8 cellular contexts compared by ENCODE assay signal in genomic region chr3:107752202-107752990, GRCh38.
DNase-seq lines count a peak whose midpoint lies in the region; ATAC-seq and TF ChIP-seq lines count a peak whose summit lies in the region.

No MANE protein-coding gene starts in this region.

- H2AFZ ChIP-seq in HCT116 (ENCODE audit: low read depth, low read length, poor library complexity, severe bottlenecking) = no peak overlapping the region

- H3K27me3 ChIP-seq in HCT116 (ENCODE audit: insufficient read depth, low read length) = no peaks in the 10 kb centered on the region
- no peaks in the 10 kb centered on the region for H3K27me3 ChIP-seq in ovary

- TF ChIP-seq RAD21 in HCT116 (IDR thresholded peaks at IDR 0.05; ENCODE audit: low read depth) = peak; percentile 34; the same call in 1 of the 2 replicates

- intact Hi-C loops in HCT116 (cut with micrococcal nuclease) (no loop called here), ovary (cut with DNase I) (no loop called here)

- H3K4me1 ChIP-seq in HCT116 (ENCODE audit: control insufficient read depth in 1 of 2, insufficient read depth in 2 of 2, low read length in 2 of 2) (no peaks in the 10 kb centered on the region), ovary (ENCODE audit: insufficient read depth) (peaks cover 3% of the 10 kb centered on the region)

- no peaks in the 10 kb centered on the region for H3K79me2 ChIP-seq in HCT116 (ENCODE audit: insufficient read depth, low read length)

- TF ChIP-seq POLR2A in HCT116 (IDR thresholded peaks at IDR 0.05; ENCODE audit: borderline replicate concordance, extremely low read depth, insufficient read depth, insufficient read length) = no peak
- TF ChIP-seq POLR2A in ovary (IDR thresholded peaks at IDR 0.05) = no peak

- TF ChIP-seq EP300 in ovary (IDR thresholded peaks at IDR 0.05) = no peak

- no peaks in the 10 kb centered on the region for H3K9me2 ChIP-seq in HCT116 (ENCODE audit: insufficient read depth)

- H3K36me3 ChIP-seq in HCT116 (ENCODE audit: control insufficient read depth in 1 of 2, insufficient read depth in 2 of 2, low read length in 2 of 2) (no peaks in the 10 kb centered on the region), ovary (no peaks in the 10 kb centered on the region)

- DNase-seq in Ammon's horn (ENCODE audit: low spot score) (peak; percentile 40), HCT116 (ENCODE audit: low read depth, low spot score) (peak; percentile 19), RKO (ENCODE audit: low spot score) (peak; percentile 21), foreskin melanocyte (peak; percentile 12), ovary (no peak), NCI-H2196 treated with DMSO at 0.1 percent for 48 hours (lab: John Stamatoyannopoulos, UW; ENCODE audit: unreplicated experiment) (no peak)
- no peak for DNase-seq in effector CD4-positive, alpha-beta T cell

- TF ChIP-seq CTCF in HCT116 (IDR thresholded peaks at IDR 0.05 in 2 of 3, conservative IDR thresholded peaks at IDR 0.05 in 1 of 3; ENCODE audit: borderline replicate concordance in 1 of 3, insufficient read depth in 1 of 3, low read depth in 2 of 3, low read length in 2 of 3) (peak; percentile 27 to 64 (median 63); a peak in 5 of 6 replicates), ovary (IDR thresholded peaks at IDR 0.05) (no peak)

- ATAC-seq in HCT116 (peak; percentile 81), HG02588 (IDR thresholded peaks at IDR 0.05; ENCODE audit: unreplicated experiment) (no peak)

- H3K4me3 ChIP-seq in HCT116 (replicated peaks in 1 of 2; ENCODE audit: low read depth in 1 of 2, low read length in 2 of 2) = no peak overlapping the region
- H3K4me3 ChIP-seq in ovary = no peak overlapping the region

- RAD21 ChIA-PET in HCT116 (lab: Charles Lee; ENCODE audit: low non-redundant PET in 1 of 2, low total read pairs in 2 of 2, uncharacterized antibody in 2 of 2, unreplicated experiment in 2 of 2) = no interaction called here

- no peaks in the 10 kb centered on the region for H4K20me1 ChIP-seq in HCT116 (ENCODE audit: insufficient read depth)

- BruUV-seq in HCT116 (replicated peaks; lab: Mats Ljungman, UMichigan) = no TSS peak

- 83 to 93% (median 91%) methylated on average over 3 of the region's 3 CpGs for WGBS in ovary, 3 donors

- H3K9ac ChIP-seq in HCT116 (ENCODE audit: low read length) = no peak overlapping the region

- POLR2A ChIA-PET in HCT116 (lab: Charles Lee) = no interaction called here

- H3K4me2 ChIP-seq in HCT116 (ENCODE audit: low read length) = no peak overlapping the region

- no peaks in the 10 kb centered on the region for H3K9me3 ChIP-seq in HCT116 (ENCODE audit: control insufficient read depth in 1 of 2, insufficient read depth in 1 of 2, low read depth in 1 of 2, low read length in 2 of 2)
- H3K9me3 ChIP-seq in ovary = no peaks in the 10 kb centered on the region

- CTCF ChIA-PET in HCT116 (lab: Charles Lee) = interaction anchor here (0.6 to 1.3 kb wide), 7 partner anchors 9 to 480 kb away, joined by 3 to 6 read pairs (median 3); no protein-coding TSS in a partner anchor

- H3K27ac ChIP-seq in HCT116 (ENCODE audit: low read depth, low read length) (no peak overlapping the region), ovary (no peak overlapping the region)

TF ChIP-seq in HCT116, 20 proteins besides CTCF, POLR2A, EP300 and RAD21:
- TF ChIP-seq ZFX (IDR thresholded peaks at IDR 0.05) (no peak), CEBPB (IDR thresholded peaks at IDR 0.05; ENCODE audit: low read depth) (no peak), POLR2AphosphoS5 (IDR thresholded peaks at IDR 0.05; ENCODE audit: low read depth, low read length) (no peak), YY1 (IDR thresholded peaks at IDR 0.05; ENCODE audit: extremely low read depth, insufficient replicate concordance, low read depth, low read length) (no peak), SIN3A (IDR thresholded peaks at IDR 0.05; ENCODE audit: low read depth) (no peak), EGR1 (IDR thresholded peaks at IDR 0.05; ENCODE audit: low read depth) (no peak), TCF7L2 (IDR thresholded peaks at IDR 0.05; ENCODE audit: borderline replicate concordance, extremely low read depth, insufficient read depth, insufficient read length) (no peak), SRF (IDR thresholded peaks at IDR 0.05; ENCODE audit: low read depth) (no peak), JUND (IDR thresholded peaks at IDR 0.05) (no peak), ATF3 (IDR thresholded peaks at IDR 0.05) (no peak), MAX (IDR thresholded peaks at IDR 0.05) (no peak), EZH2phosphoT487 (IDR thresholded peaks at IDR 0.05; ENCODE audit: borderline replicate concordance) (no peak), ZNF274 (IDR thresholded peaks at IDR 0.05; ENCODE audit: low read depth, low read length) (no peak), EZH2 (IDR thresholded peaks at IDR 0.05) (no peak), FOSL1 (IDR thresholded peaks at IDR 0.05; ENCODE audit: low read depth) (no peak)
- TF ChIP-seq, protein P1, sequence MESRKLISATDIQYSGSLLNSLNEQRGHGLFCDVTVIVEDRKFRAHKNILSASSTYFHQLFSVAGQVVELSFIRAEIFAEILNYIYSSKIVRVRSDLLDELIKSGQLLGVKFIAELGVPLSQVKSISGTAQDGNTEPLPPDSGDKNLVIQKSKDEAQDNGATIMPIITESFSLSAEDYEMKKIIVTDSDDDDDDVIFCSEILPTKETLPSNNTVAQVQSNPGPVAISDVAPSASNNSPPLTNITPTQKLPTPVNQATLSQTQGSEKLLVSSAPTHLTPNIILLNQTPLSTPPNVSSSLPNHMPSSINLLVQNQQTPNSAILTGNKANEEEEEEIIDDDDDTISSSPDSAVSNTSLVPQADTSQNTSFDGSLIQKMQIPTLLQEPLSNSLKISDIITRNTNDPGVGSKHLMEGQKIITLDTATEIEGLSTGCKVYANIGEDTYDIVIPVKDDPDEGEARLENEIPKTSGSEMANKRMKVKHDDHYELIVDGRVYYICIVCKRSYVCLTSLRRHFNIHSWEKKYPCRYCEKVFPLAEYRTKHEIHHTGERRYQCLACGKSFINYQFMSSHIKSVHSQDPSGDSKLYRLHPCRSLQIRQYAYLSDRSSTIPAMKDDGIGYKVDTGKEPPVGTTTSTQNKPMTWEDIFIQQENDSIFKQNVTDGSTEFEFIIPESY (IDR thresholded peaks at IDR 0.05; ENCODE audit: extremely low read depth, insufficient replicate concordance, low read length) = no peak

Comparison
In these comparisons a context has a peak if more than half of its experiments do, and no peak if none do; other contexts are left out.
1. DNase-seq: peak in Ammon's horn (single experiment), HCT116 (single experiment), RKO (single experiment) and foreskin melanocyte (single experiment); none in ovary (0 of 5), effector CD4-positive, alpha-beta T cell (single experiment) and NCI-H2196 treated with DMSO at 0.1 percent for 48 hours (single experiment).
2. CTCF ChIP-seq: peak in HCT116 (3 of 3); none in ovary (0 of 3).